20 cellular contexts compared by ENCODE assay signal in the genomic region with DNA sequence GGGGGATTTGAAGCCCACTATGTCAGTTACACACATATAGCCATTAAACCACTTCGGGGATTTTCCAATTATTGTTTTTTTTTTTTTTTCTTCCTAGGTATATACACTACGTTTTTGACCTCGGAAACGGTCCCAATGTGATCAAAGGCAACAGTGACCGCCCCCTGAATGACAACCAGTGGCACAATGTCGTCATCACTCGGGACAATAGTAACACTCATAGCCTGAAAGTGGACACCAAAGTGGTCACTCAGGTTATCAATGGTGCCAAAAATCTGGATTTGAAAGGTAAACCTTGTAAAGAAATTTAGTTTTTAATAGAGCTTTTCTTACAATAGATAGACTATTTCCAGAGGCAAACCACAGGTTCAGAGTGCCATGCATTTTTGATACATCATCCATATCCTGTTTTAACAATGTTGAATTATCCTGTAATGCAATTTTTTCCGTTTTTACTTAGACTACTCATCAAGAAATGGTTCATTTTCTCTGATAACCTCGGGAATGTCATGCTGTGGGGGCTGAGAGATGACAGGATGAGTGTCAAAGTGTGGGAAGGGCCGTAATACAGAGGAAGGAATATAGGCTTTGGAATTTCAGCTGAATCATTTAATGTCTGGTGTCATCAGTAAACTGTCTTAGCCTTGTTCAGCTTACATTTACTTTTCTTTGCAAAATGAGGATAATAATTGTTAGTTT.
A peak's percentile ranks its signal among the peaks of the same experiment; 100 is the strongest.
DNase-seq lines count a peak whose midpoint lies in the region; ATAC-seq and TF ChIP-seq lines count a peak whose summit lies in the region.
"Had no signal": no experiment of that assay in that cellular context is flagged by ENCODE, and none has a peak within 500 bp of the region (broad histone marks: within the 10 kb centered on the region; RNA-seq: fewer than 3 reads in every experiment).

No MANE protein-coding gene starts in this region.

- H3K27ac Mint-ChIP-seq in activated naive CD4-positive, alpha-beta T cell treated with anti-CD3 and anti-CD28 coated beads, Interleukin-2, amount 50 U/mL, for 72 hours: no peak overlapping the region

- peak overlapping the region; percentile 15 for H3K4me2 ChIP-seq in skeletal muscle satellite cell (ENCODE audit: low read length)

- H3K9ac ChIP-seq in skeletal muscle satellite cell (ENCODE audit: low read depth, low read length): peak overlapping the region; percentile 25
- H3K9ac ChIP-seq: parathyroid adenoma had no signal

- no peak overlapping the region for H3K4me3 ChIP-seq in fibroblast of pulmonary artery (replicated peaks; ENCODE audit: low read depth, low read length)
- H3K4me3 ChIP-seq in skeletal muscle satellite cell (ENCODE audit: low read length): no peak overlapping the region
- H3K4me3 ChIP-seq: dorsolateral prefrontal cortex had no signal

- H3K9me3 Mint-ChIP-seq in activated naive CD4-positive, alpha-beta T cell treated with anti-CD3 and anti-CD28 coated beads, Interleukin-2, amount 50 U/mL, for 72 hours: no peaks in the 10 kb centered on the region
- H3K9me3 Mint-ChIP-seq: IgD-negative memory B cell had no signal

- TF ChIP-seq CTCF in fibroblast of pulmonary artery (IDR thresholded peaks at IDR 0.05; ENCODE audit: low read length, missing control alignments): no peak

- no peaks in the 10 kb centered on the region for H3K36me3 ChIP-seq in skeletal muscle satellite cell (ENCODE audit: insufficient read depth, low read length)
- H3K36me3 ChIP-seq: WERI-Rb-1 had no signal

- H3K4me1 ChIP-seq in skeletal muscle satellite cell (ENCODE audit: control insufficient read depth, insufficient read depth, low read length): peaks cover 27% of the 10 kb centered on the region

- DNase-seq in GM03348 (ENCODE audit: low spot score) (peak; percentile 44), fibroblast of pulmonary artery (ENCODE audit: low read depth) (peak; percentile 49), NCI-H1417 (lab: John Stamatoyannopoulos, UW) (no peak)
- DNase-seq in activated naive CD4-positive, alpha-beta T cell treated with anti-CD3 and anti-CD28 coated beads, Interleukin-2, amount 50 U/mL, for 72 hours (ENCODE audit: low spot score in 2 of 2): no peak
- DNase-seq: activated CD4-positive, alpha-beta T cell treated with anti-CD3 and anti-CD28 coated beads, Interleukin-2, amount 50 U/mL, for 48 hours; activated naive CD4-positive, alpha-beta T cell treated with Interleukin-2 at 50 U/mL for 16 hours; DMS 273 treated with DMSO at 0.1 percent for 48 hours; dorsolateral prefrontal cortex; MV-4-11; NCI-H2029 treated with DMSO at 0.1 percent for 48 hours; Right ventricle myocardium superior; small intestine; T-helper 1 cell; WERI-Rb-1 had no signal

- ATAC-seq in SK-N-SH treated with all-trans-retinoic acid at 6 μM for 48 hours (peak; percentile 45), GM18909 (IDR thresholded peaks at IDR 0.05; ENCODE audit: poor library complexity, unreplicated experiment) (no peak), HG03175 (IDR thresholded peaks at IDR 0.05; ENCODE audit: unreplicated experiment) (no peak)
- ATAC-seq in activated naive CD4-positive, alpha-beta T cell treated with anti-CD3 and anti-CD28 coated beads, Interleukin-2, amount 50 U/mL, for 72 hours: no peak

- no peaks in the 10 kb centered on the region for H3K9me3 ChIP-seq in skeletal muscle satellite cell (replicated peaks; ENCODE audit: low read length)

- H3K27me3 ChIP-seq in skeletal muscle satellite cell (ENCODE audit: control insufficient read depth, insufficient read depth, low read length): no peaks in the 10 kb centered on the region
- H3K27me3 ChIP-seq: dorsolateral prefrontal cortex had no signal

- no peaks in the 10 kb centered on the region for H3K36me3 Mint-ChIP-seq in activated naive CD4-positive, alpha-beta T cell treated with anti-CD3 and anti-CD28 coated beads, Interleukin-2, amount 50 U/mL, for 72 hours
- H3K36me3 Mint-ChIP-seq: IgD-negative memory B cell had no signal

TF ChIP-seq in SK-N-SH treated with all-trans-retinoic acid at 6 μM for 48 hours, 23 proteins besides CTCF, POLR2A, EP300 and RAD21:
- TF ChIP-seq ISL1 (CRISPR knock-in tag; IDR thresholded peaks at IDR 0.05): peak; percentile 47; the same call in 1 of the 2 replicates
- TF ChIP-seq ARNTL (CRISPR knock-in tag; IDR thresholded peaks at IDR 0.05; ENCODE audit: borderline replicate concordance, low read depth): no peak

Comparison
In these comparisons a context has a peak if more than half of its experiments do, and no peak if none do; other contexts are left out.
1. DNase-seq: peak in GM03348 (single experiment) and fibroblast of pulmonary artery (single experiment); none in NCI-H1417 (0 of 3) and activated naive CD4-positive, alpha-beta T cell treated with anti-CD3 and anti-CD28 coated beads, Interleukin-2, amount 50 U/mL, for 72 hours (0 of 2).